In the genomic region with DNA sequence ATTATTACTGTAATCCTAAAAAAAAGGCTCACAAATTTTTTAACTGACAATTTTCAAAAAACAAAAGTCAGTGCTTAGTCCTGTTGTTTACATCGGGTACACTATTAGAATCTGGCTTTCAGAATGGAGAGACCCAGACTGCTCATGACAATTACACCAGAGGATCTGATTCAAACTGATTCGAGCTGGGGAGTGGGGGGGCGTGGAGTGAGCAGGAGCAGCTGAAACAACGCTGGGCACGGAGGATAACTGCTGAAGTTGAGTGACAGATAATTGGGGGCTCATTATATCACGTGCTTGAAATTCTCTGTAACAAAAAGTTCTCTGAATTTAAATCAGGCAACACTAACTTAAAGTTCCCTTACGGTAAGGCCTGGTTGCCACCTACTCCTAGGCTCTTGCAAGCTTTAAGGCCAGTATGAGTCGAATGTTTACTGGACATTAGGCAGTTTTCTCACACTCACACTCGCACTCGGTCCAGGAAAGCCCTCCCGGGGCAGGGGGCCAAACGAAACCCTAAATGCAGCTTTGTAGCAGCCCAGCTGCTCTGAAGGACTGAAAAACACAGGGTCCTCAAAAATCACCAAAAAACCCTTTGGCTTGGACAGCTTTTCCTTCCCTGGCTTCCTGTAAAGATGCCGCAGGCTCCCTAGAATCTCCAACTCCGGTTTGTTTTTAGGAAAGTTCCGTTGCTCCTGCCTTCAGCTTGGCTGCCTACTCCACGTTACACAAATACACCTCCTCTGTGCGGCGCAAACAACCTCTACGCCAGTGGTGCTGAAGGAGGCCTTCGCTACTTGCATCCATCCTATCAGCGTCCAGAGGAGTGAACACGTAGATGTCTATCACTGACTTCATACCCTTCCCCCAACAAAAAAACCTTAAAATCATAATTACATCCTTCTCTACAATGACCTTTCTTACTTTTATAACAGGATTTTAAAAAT, we compare ENCODE assay signal across 9 cellular contexts. TPM values are rescaled to one million over a fixed set of nuclear protein-coding genes. Genes with fewer than 3 reads are reported as not detected.
DNase-seq lines count a peak whose midpoint lies in the region; ATAC-seq and TF ChIP-seq lines count a peak whose summit lies in the region.
"Had no signal": no experiment of that assay in that cellular context is flagged by ENCODE, and none has a peak within 500 bp of the region (broad histone marks: within the 10 kb centered on the region; RNA-seq: fewer than 3 reads in every experiment).

No MANE protein-coding gene starts in this region.

- no peaks in the 10 kb centered on the region for H3K27me3 ChIP-seq in lower lobe of right lung (ENCODE audit: low read depth)

- H3K4me3 ChIP-seq in lower lobe of right lung, result no peak overlapping the region

- peak overlapping the region; percentile 80 for H3K27ac Mint-ChIP-seq in activated T-cell treated with anti-CD3 and anti-CD28 coated beads, Interleukin-2, amount 50 U/mL, for 24 hours
- H3K27ac Mint-ChIP-seq in activated naive CD8-positive, alpha-beta T cell treated with anti-CD3 and anti-CD28 coated beads, Interleukin-2, amount 50 U/mL, for 24 hours, result peak overlapping the region; percentile 63

- no peaks in the 10 kb centered on the region for H3K9me3 Mint-ChIP-seq in activated T-cell treated with anti-CD3 and anti-CD28 coated beads, Interleukin-2, amount 50 U/mL, for 24 hours
- H3K9me3 Mint-ChIP-seq in activated T-cell treated with anti-CD3 and anti-CD28 coated beads, Interleukin-2, amount 50 U/mL, for 4 hours, result no peaks in the 10 kb centered on the region
- H3K9me3 Mint-ChIP-seq in activated naive CD8-positive, alpha-beta T cell treated with anti-CD3 and anti-CD28 coated beads, Interleukin-2, amount 50 U/mL, for 24 hours, result no peaks in the 10 kb centered on the region

- intact Hi-C loops in lower lobe of right lung (cut with DNase I), result no loop called here

- DNase-seq in activated T-cell treated with anti-CD3 and anti-CD28 coated beads, Interleukin-2, amount 50 U/mL, for 24 hours, result no peak
- no peak for DNase-seq in activated T-cell treated with anti-CD3 and anti-CD28 coated beads, Interleukin-2, amount 50 U/mL, for 4 hours
- DNase-seq in activated naive CD8-positive, alpha-beta T cell treated with anti-CD3 and anti-CD28 coated beads, Interleukin-2, amount 50 U/mL, for 24 hours, result no peak
- DNase-seq in lower lobe of right lung (no peak), substantia nigra (lab: John Stamatoyannopoulos, UW) (peak in 4 of 49 donors; percentile 16 to 38 (median 30)), GOT3 (lab: John Stamatoyannopoulos, UW) (no peak), NCI-H82 (lab: John Stamatoyannopoulos, UW) (no peak), SW480 (ENCODE audit: low spot score) (no peak)
- DNase-seq: NCI-H524 treated with DMSO at 0.1 percent for 48 hours had no signal

- H3K36me3 Mint-ChIP-seq in activated T-cell treated with anti-CD3 and anti-CD28 coated beads, Interleukin-2, amount 50 U/mL, for 24 hours (ENCODE audit: low read depth), result peaks cover 67% of the 10 kb centered on the region
- peaks cover 10% of the 10 kb centered on the region for H3K36me3 Mint-ChIP-seq in activated T-cell treated with anti-CD3 and anti-CD28 coated beads, Interleukin-2, amount 50 U/mL, for 4 hours (ENCODE audit: insufficient read depth)
- H3K36me3 Mint-ChIP-seq in activated naive CD8-positive, alpha-beta T cell treated with anti-CD3 and anti-CD28 coated beads, Interleukin-2, amount 50 U/mL, for 24 hours (ENCODE audit: low read depth), result peaks cover 16% of the 10 kb centered on the region

- H3K27ac ChIP-seq in lower lobe of right lung (peak overlapping the region; percentile 70), substantia nigra (ENCODE audit: low read depth, low read length, poor library complexity, severe bottlenecking) (peak overlapping the region; percentile 77)

- H3K9me3 ChIP-seq in lower lobe of right lung, result no peaks in the 10 kb centered on the region

- peaks cover 94% of the 10 kb centered on the region for H3K4me1 Mint-ChIP-seq in activated T-cell treated with anti-CD3 and anti-CD28 coated beads, Interleukin-2, amount 50 U/mL, for 24 hours (ENCODE audit: low read depth)
- H3K4me1 Mint-ChIP-seq in activated T-cell treated with anti-CD3 and anti-CD28 coated beads, Interleukin-2, amount 50 U/mL, for 4 hours (ENCODE audit: low read depth), result peaks cover 87% of the 10 kb centered on the region
- H3K4me1 Mint-ChIP-seq in activated naive CD8-positive, alpha-beta T cell treated with anti-CD3 and anti-CD28 coated beads, Interleukin-2, amount 50 U/mL, for 24 hours, result peaks cover 83% of the 10 kb centered on the region

- no peak for ATAC-seq in activated T-cell treated with anti-CD3 and anti-CD28 coated beads, Interleukin-2, amount 50 U/mL, for 4 hours
- no peak for ATAC-seq in activated naive CD8-positive, alpha-beta T cell treated with anti-CD3 and anti-CD28 coated beads, Interleukin-2, amount 50 U/mL, for 24 hours
- ATAC-seq in lower lobe of right lung, result no peak

- no peaks in the 10 kb centered on the region for H3K36me3 ChIP-seq in lower lobe of right lung

- peaks cover 90% of the 10 kb centered on the region for H3K4me1 ChIP-seq in lower lobe of right lung

- H3K27me3 Mint-ChIP-seq in activated T-cell treated with anti-CD3 and anti-CD28 coated beads, Interleukin-2, amount 50 U/mL, for 24 hours, result no peaks in the 10 kb centered on the region
- H3K27me3 Mint-ChIP-seq in activated T-cell treated with anti-CD3 and anti-CD28 coated beads, Interleukin-2, amount 50 U/mL, for 4 hours (ENCODE audit: low read depth), result no peaks in the 10 kb centered on the region
- H3K27me3 Mint-ChIP-seq in activated naive CD8-positive, alpha-beta T cell treated with anti-CD3 and anti-CD28 coated beads, Interleukin-2, amount 50 U/mL, for 24 hours, result no peaks in the 10 kb centered on the region

- no peak overlapping the region for H3K4me3 Mint-ChIP-seq in activated T-cell treated with anti-CD3 and anti-CD28 coated beads, Interleukin-2, amount 50 U/mL, for 24 hours
- no peak overlapping the region for H3K4me3 Mint-ChIP-seq in activated T-cell treated with anti-CD3 and anti-CD28 coated beads, Interleukin-2, amount 50 U/mL, for 4 hours
- H3K4me3 Mint-ChIP-seq in activated naive CD8-positive, alpha-beta T cell treated with anti-CD3 and anti-CD28 coated beads, Interleukin-2, amount 50 U/mL, for 24 hours, result no peak overlapping the region

- TF ChIP-seq CTCF in lower lobe of right lung (IDR thresholded peaks at IDR 0.05), result no peak

RNA-seq across cellular contexts. Expression of a gene that starts 42.9 kb away (rescaled TPM):
- total RNA-seq in activated T-cell treated with anti-CD3 and anti-CD28 coated beads, Interleukin-2, amount 50 U/mL, for 4 hours, result 100 to 1,000 TPM; 262 to 285 (median 264) TPM
- 236 TPM for total RNA-seq in lower lobe of right lung
